ENCODE assay signal across 3 cellular contexts in genomic region chr12:64352181-64352580, GRCh38.
TF ChIP-seq lines count a peak whose summit lies in the region.

No MANE protein-coding gene starts in this region.

TF ChIP-seq in SK-N-SH, 30 proteins besides CTCF, POLR2A, EP300 and RAD21:
- TF ChIP-seq, protein P1, sequence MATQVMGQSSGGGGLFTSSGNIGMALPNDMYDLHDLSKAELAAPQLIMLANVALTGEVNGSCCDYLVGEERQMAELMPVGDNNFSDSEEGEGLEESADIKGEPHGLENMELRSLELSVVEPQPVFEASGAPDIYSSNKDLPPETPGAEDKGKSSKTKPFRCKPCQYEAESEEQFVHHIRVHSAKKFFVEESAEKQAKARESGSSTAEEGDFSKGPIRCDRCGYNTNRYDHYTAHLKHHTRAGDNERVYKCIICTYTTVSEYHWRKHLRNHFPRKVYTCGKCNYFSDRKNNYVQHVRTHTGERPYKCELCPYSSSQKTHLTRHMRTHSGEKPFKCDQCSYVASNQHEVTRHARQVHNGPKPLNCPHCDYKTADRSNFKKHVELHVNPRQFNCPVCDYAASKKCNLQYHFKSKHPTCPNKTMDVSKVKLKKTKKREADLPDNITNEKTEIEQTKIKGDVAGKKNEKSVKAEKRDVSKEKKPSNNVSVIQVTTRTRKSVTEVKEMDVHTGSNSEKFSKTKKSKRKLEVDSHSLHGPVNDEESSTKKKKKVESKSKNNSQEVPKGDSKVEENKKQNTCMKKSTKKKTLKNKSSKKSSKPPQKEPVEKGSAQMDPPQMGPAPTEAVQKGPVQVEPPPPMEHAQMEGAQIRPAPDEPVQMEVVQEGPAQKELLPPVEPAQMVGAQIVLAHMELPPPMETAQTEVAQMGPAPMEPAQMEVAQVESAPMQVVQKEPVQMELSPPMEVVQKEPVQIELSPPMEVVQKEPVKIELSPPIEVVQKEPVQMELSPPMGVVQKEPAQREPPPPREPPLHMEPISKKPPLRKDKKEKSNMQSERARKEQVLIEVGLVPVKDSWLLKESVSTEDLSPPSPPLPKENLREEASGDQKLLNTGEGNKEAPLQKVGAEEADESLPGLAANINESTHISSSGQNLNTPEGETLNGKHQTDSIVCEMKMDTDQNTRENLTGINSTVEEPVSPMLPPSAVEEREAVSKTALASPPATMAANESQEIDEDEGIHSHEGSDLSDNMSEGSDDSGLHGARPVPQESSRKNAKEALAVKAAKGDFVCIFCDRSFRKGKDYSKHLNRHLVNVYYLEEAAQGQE (IDR thresholded peaks at IDR 0.05; ENCODE audit: low read depth, low read length), result no peak
- TF ChIP-seq, protein P2, sequence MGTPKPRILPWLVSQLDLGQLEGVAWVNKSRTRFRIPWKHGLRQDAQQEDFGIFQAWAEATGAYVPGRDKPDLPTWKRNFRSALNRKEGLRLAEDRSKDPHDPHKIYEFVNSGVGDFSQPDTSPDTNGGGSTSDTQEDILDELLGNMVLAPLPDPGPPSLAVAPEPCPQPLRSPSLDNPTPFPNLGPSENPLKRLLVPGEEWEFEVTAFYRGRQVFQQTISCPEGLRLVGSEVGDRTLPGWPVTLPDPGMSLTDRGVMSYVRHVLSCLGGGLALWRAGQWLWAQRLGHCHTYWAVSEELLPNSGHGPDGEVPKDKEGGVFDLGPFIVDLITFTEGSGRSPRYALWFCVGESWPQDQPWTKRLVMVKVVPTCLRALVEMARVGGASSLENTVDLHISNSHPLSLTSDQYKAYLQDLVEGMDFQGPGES (IDR thresholded peaks at IDR 0.05; ENCODE audit: low read depth, low read length), result no peak
- TF ChIP-seq, protein P3, sequence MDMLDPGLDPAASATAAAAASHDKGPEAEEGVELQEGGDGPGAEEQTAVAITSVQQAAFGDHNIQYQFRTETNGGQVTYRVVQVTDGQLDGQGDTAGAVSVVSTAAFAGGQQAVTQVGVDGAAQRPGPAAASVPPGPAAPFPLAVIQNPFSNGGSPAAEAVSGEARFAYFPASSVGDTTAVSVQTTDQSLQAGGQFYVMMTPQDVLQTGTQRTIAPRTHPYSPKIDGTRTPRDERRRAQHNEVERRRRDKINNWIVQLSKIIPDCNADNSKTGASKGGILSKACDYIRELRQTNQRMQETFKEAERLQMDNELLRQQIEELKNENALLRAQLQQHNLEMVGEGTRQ (IDR thresholded peaks at IDR 0.05; ENCODE audit: borderline replicate concordance, low read depth, low read length), result no peak
- TF ChIP-seq NRF1 (IDR thresholded peaks at IDR 0.05; ENCODE audit: low read depth, low read length), result no peak
- TF ChIP-seq PBX3 (IDR thresholded peaks at IDR 0.05), result no peak
- no peak for TF ChIP-seq FOSL2 (IDR thresholded peaks at IDR 0.05; ENCODE audit: borderline replicate concordance, low read depth)
TF ChIP-seq in SK-N-SH: peak in this region for 0.

TF ChIP-seq in SK-N-SH treated with all-trans-retinoic acid at 6 μM for 48 hours, 23 proteins besides CTCF, POLR2A, EP300 and RAD21:
- TF ChIP-seq ARNTL (CRISPR knock-in tag; IDR thresholded peaks at IDR 0.05; ENCODE audit: borderline replicate concordance, low read depth), result no peak
- TF ChIP-seq BACH2 (CRISPR knock-in tag; IDR thresholded peaks at IDR 0.05; ENCODE audit: borderline replicate concordance), result no peak
- no peak for TF ChIP-seq TSHZ2 (CRISPR knock-in tag; IDR thresholded peaks at IDR 0.05)
- no peak for TF ChIP-seq ZNF8 (CRISPR knock-in tag; IDR thresholded peaks at IDR 0.05)
- no peak for TF ChIP-seq ISL1 (CRISPR knock-in tag; IDR thresholded peaks at IDR 0.05)
- TF ChIP-seq POU6F1 (CRISPR knock-in tag; IDR thresholded peaks at IDR 0.05; ENCODE audit: borderline replicate concordance, low read depth), result no peak
- TF ChIP-seq ZNF565 (CRISPR knock-in tag; conservative IDR thresholded peaks at IDR 0.05; ENCODE audit: low read depth), result no peak

TF ChIP-seq in K562, 482 proteins besides CTCF, POLR2A, EP300 and RAD21:
- no peak for TF ChIP-seq ZNF766 (CRISPR knock-in tag; conservative IDR thresholded peaks at IDR 0.05)
- TF ChIP-seq POLR2G (IDR thresholded peaks at IDR 0.05; ENCODE audit: low read depth, low read length), result no peak
- no peak for TF ChIP-seq ZNF146 (CRISPR knock-in tag; IDR thresholded peaks at IDR 0.05; ENCODE audit: unreplicated experiment)
- TF ChIP-seq YY1 (IDR thresholded peaks at IDR 0.05; ENCODE audit: borderline replicate concordance in 1 of 3, control insufficient read depth in 1 of 3, extremely low read depth in 1 of 3, insufficient read depth in 3 of 3, insufficient read length in 1 of 3, insufficient replicate concordance in 2 of 3, low read depth in 1 of 3, low read length in 2 of 3), result peak in 1 of 3 experiments; percentile 37
- TF ChIP-seq ZNF23 (CRISPR knock-in tag; IDR thresholded peaks at IDR 0.05), result no peak
